ENCODE assay signal across 8 cellular contexts in genomic region chr5:134846641-134846960, GRCh38. TPM values are rescaled to one million over a fixed set of nuclear protein-coding genes. Genes with fewer than 3 reads are reported as not detected.
A peak's percentile ranks its signal among the peaks of the same experiment; 100 is the strongest.
DNase-seq lines count a peak whose midpoint lies in the region; ATAC-seq and TF ChIP-seq lines count a peak whose summit lies in the region.

No MANE protein-coding gene starts in this region.

- H3K27ac ChIP-seq in mesodermal cell (ENCODE audit: low read depth, low read length, severe bottlenecking) (peak overlapping the region; percentile 95), upper lobe of left lung (peak overlapping the region; percentile 90 to 97 (median 96))

- WGBS in mesodermal cell (ENCODE audit: insufficient coverage in 2 of 2), 2 experiments = 0% methylated on average over 4 to 5 of the region's 11 CpGs
- WGBS in upper lobe of left lung, 2 donors = 0 to 1% methylated on average over 11 of the region's 11 CpGs

- no peaks in the 10 kb centered on the region for H3K9me3 Mint-ChIP-seq in chondrocyte (ENCODE audit: low read depth)

- no peaks in the 10 kb centered on the region for H3K27me3 Mint-ChIP-seq in chondrocyte (ENCODE audit: low read depth)

- no peak for DNase-seq in AG09309 (ENCODE audit: low read depth)
- peak; percentile 21 for DNase-seq in GM20000 (ENCODE audit: low spot score)
- peak; percentile 21 for DNase-seq in RPMI7951 (ENCODE audit: low read depth)
- DNase-seq in chondrocyte (ENCODE audit: low spot score) = no peak
- DNase-seq in upper lobe of left lung = no peak

- H3K4me3 Mint-ChIP-seq in chondrocyte (ENCODE audit: unreplicated experiment) = peak overlapping the region; percentile 81

- H3K9me3 ChIP-seq in mesodermal cell (ENCODE audit: control insufficient read depth, low read length) = no peaks in the 10 kb centered on the region
- H3K9me3 ChIP-seq in upper lobe of left lung = no peaks in the 10 kb centered on the region

- no peak for TF ChIP-seq EP300 in upper lobe of left lung (IDR thresholded peaks at IDR 0.05)

- H3K4me3 ChIP-seq in AG09309 (ENCODE audit: control insufficient read depth, low read depth, low read length) (peak overlapping the region; percentile 73), mesodermal cell (ENCODE audit: extremely low read depth, insufficient read depth, low read length, poor library complexity, severe bottlenecking) (peak overlapping the region; percentile 88), upper lobe of left lung (peak overlapping the region; percentile 43 to 91 (median 76))

- H3K4me1 ChIP-seq in mesodermal cell (ENCODE audit: control insufficient read depth, insufficient read depth, low read length, poor library complexity, severe bottlenecking) (peaks cover 9% of the 10 kb centered on the region), upper lobe of left lung (peaks cover 27 to 52% (median 35%) of the 10 kb centered on the region in 4 donors)

- TF ChIP-seq CTCF in AG09309 (IDR thresholded peaks at IDR 0.05; ENCODE audit: control insufficient read depth, insufficient read depth, low read depth, low read length, missing control alignments) (no peak), GM20000 (IDR thresholded peaks at IDR 0.05; ENCODE audit: extremely low read depth, missing control alignments) (no peak), chondrocyte (IDR thresholded peaks at IDR 0.05) (no peak), upper lobe of left lung (IDR thresholded peaks at IDR 0.05) (no peak)

- no peak for TF ChIP-seq POLR2A in upper lobe of left lung (IDR thresholded peaks at IDR 0.05)

- ATAC-seq in upper lobe of left lung (ENCODE audit: low FRiP score in 2 of 2) (peak in 1 of 2 donors; percentile 16), HG03571 (IDR thresholded peaks at IDR 0.05; ENCODE audit: unreplicated experiment) (no peak), HG02973 (IDR thresholded peaks at IDR 0.05; ENCODE audit: unreplicated experiment) (no peak)

- H3K36me3 ChIP-seq in mesodermal cell (ENCODE audit: control insufficient read depth, insufficient read depth, low read length) = peaks cover 36% of the 10 kb centered on the region
- H3K36me3 ChIP-seq in upper lobe of left lung = peaks cover 0 to 17% (median 5%) of the 10 kb centered on the region in 4 donors

- H3K27ac Mint-ChIP-seq in chondrocyte (ENCODE audit: unreplicated experiment) = peak overlapping the region; percentile 82

- peaks cover 57% of the 10 kb centered on the region for H3K4me1 Mint-ChIP-seq in chondrocyte (ENCODE audit: low read depth)

- H3K27me3 ChIP-seq in upper lobe of left lung = no peaks in the 10 kb centered on the region

- H3K36me3 Mint-ChIP-seq in chondrocyte (ENCODE audit: low read depth) = peaks cover 7% of the 10 kb centered on the region

RNA-seq across cellular contexts. Expression of gene C5orf24, which starts 0.8 kb away (rescaled TPM):
- total RNA-seq in RPMI7951 (2014; rRNA removed; shearing (Covaris generic)) = 40.6 and 47.0 TPM in 2 replicates
- total RNA-seq in chondrocyte = 98.7 to 121 TPM (median 109 TPM) in 3 replicates
- polyA plus RNA-seq in mesodermal cell (2013, experiment 1 of 2) = 51.1 TPM
- polyA plus RNA-seq in mesodermal cell (2013, experiment 2 of 2) = 56.1 TPM
- 10 to 100 TPM; 22.5 to 56.4 (median 35.5) TPM for total RNA-seq in upper lobe of left lung

RNA-seq across cellular contexts. Expression of gene TXNDC15, which starts 27.6 kb away (rescaled TPM):
- 83.4 and 104 TPM in 2 replicates for total RNA-seq in RPMI7951 (2014; rRNA removed; shearing (Covaris generic))
- total RNA-seq in chondrocyte (73.0 to 102 TPM (median 79.9 TPM) in 3 replicates), upper lobe of left lung (10 to 100 TPM; 49.6 to 78.4 (median 67.2) TPM)
- 40.8 TPM for polyA plus RNA-seq in mesodermal cell (2013, experiment 1 of 2)
- polyA plus RNA-seq in mesodermal cell (2013, experiment 2 of 2) = 40.5 TPM

RNA-seq across cellular contexts. Expression of gene PCBD2, which starts 58.3 kb away (rescaled TPM):
- 4.1 and 4.9 TPM in 2 replicates for total RNA-seq in RPMI7951 (2014; rRNA removed; shearing (Covaris generic))
- total RNA-seq in chondrocyte (8.3 to 9.0 TPM (median 8.8 TPM) in 3 replicates), upper lobe of left lung (10 to 100 TPM in 2 of 6 donors, 1 to 10 TPM in 4; 8.4 to 14.4 (median 9.1) TPM)
- polyA plus RNA-seq in mesodermal cell (2013, experiment 1 of 2) = 3.9 TPM
- 3.6 TPM for polyA plus RNA-seq in mesodermal cell (2013, experiment 2 of 2)

Comparison
In these comparisons a context has a peak if more than half of its experiments do, and no peak if none do; other contexts are left out.
1. DNase-seq: peak in GM20000 (single experiment) and RPMI7951 (single experiment); none in AG09309 (single experiment), chondrocyte (single experiment) and upper lobe of left lung (0 of 2).
2. Peak in every context shown above with its lines, with median percentiles within 50 percentile points of each other: H3K4me3 ChIP-seq.